14 cellular contexts compared by ENCODE assay signal in the genomic region with DNA sequence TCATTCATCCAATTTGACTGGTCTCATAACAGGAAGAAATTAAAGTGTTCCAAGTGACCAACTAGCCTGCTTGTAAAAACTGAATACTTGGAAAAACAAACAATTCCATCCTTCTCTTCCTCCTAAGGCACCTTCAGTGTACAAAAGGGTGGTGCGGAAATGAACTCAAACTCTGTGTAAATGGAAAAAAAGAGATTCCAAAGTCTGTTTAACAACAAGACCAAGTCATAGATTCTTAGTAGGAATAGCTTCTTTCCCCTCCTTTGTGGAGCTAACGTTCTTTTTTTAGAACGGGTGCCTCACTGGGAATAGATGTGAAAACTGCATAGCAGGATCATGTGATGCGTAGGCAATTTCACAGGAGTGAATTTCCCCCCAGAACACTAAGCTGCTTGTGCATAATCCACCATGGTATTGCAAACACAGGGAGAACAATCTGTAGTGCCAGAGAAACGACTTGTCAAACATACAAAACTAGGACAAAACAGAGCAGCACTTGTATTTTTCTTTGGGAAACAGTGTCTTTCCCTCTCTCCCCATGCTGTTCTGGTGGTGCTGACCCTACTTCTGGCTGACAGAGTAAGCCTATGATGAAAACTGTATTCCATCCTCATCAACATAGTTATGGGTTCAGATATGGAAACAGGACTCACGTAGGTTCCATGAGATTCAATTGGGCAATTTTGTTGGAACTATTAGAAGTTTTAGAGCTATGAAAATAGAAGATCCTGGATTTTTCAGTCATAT. TPM values are rescaled to one million over a fixed set of nuclear protein-coding genes. Genes with fewer than 3 reads are reported as not detected.
DNase-seq lines count a peak whose midpoint lies in the region; ATAC-seq, FAIRE-seq and TF ChIP-seq lines count a peak whose summit lies in the region.
"Had no signal": no experiment of that assay in that cellular context is flagged by ENCODE, and none has a peak within 500 bp of the region (broad histone marks: within the 10 kb centered on the region; RNA-seq: fewer than 3 reads in every experiment).

No MANE protein-coding gene starts in this region.

- ATAC-seq in mucosa of descending colon (peak; percentile 90), HG03025 (IDR thresholded peaks at IDR 0.05; ENCODE audit: low FRiP score, unreplicated experiment) (no peak)

- FAIRE-seq in endothelial cell of umbilical vein (lab: Jason Lieb, UNC): no peak
- no peak for FAIRE-seq in GM12891 (lab: Jason Lieb, UNC)
- FAIRE-seq: urothelium cell line had no signal

- H3K4me2 ChIP-seq in endothelial cell of umbilical vein (ENCODE audit: insufficient read depth, low read length): no peak overlapping the region

- H4K20me1 ChIP-seq in endothelial cell of umbilical vein (replicated peaks; ENCODE audit: control insufficient read depth, extremely low read depth, insufficient read depth, low read length): no peaks in the 10 kb centered on the region

- DNase-seq in LoVo (ENCODE audit: low spot score) (peak; percentile 58), endothelial cell of umbilical vein (ENCODE audit: low read depth, low spot score) (peak; percentile 59), mucosa of descending colon (peak in 1 of 3 donors; percentile 26), GM12891 (ENCODE audit: insufficient read length, low spot score) (no peak)
- no peak for DNase-seq in activated CD8-positive, alpha-beta memory T cell treated with anti-CD3 and anti-CD28 coated beads for 24 hours
- DNase-seq in activated T-helper 2 cell treated with anti-CD3 and anti-CD28 coated beads, Interferon-gamma antibody, Interleukin-2, Interleukin-4, amounts not matched to agents 10 μg/mL and 5 μg/mL and 100 μg/mL, durations not matched to agents 14 hours and 24 hours and 36 hours (ENCODE audit: low spot score): no peak
- DNase-seq: activated CD4-positive, CD25-positive, alpha-beta regulatory T cell; cerebellar nuclear complex; DND-41; erythroblast had no signal

- no peak overlapping the region for H3K27ac Mint-ChIP-seq in activated T-helper 2 cell treated with anti-CD3 and anti-CD28 coated beads, Interferon-gamma antibody, Interleukin-2, Interleukin-4, amounts not matched to agents 10 μg/mL and 5 μg/mL and 100 μg/mL, durations not matched to agents 14 hours and 24 hours and 36 hours

- intact Hi-C loops in endothelial cell of umbilical vein (cut with micrococcal nuclease): no loop called here
- intact Hi-C loops in mucosa of descending colon (cut with DNase I, micrococcal nuclease): no loop called here
- intact Hi-C loops in activated T-helper 2 cell treated with anti-CD3 and anti-CD28 coated beads, Interferon-gamma antibody, Interleukin-2, Interleukin-4, amounts not matched to agents 10 μg/mL and 5 μg/mL and 100 μg/mL, durations not matched to agents 14 hours and 24 hours and 36 hours (cut with micrococcal nuclease): no loop called here

- TF ChIP-seq CTCF in endothelial cell of umbilical vein (IDR thresholded peaks at IDR 0.05; ENCODE audit: extremely low read depth in 1 of 2, insufficient read depth in 1 of 2, low read depth in 1 of 2, low read length in 2 of 2) (no peak), mucosa of descending colon (IDR thresholded peaks at IDR 0.05) (no peak)

- H3K4me1 ChIP-seq in endothelial cell of umbilical vein (ENCODE audit: control insufficient read depth, extremely low read depth, insufficient read depth, low read length) (no peaks in the 10 kb centered on the region), mucosa of descending colon (ENCODE audit: low read depth) (peaks cover 30% of the 10 kb centered on the region), skeletal muscle tissue (ENCODE audit: control insufficient read depth in 3 of 3, insufficient read depth in 3 of 3, low read length in 3 of 3) (peaks cover 11 to 18% (median 14%) of the 10 kb centered on the region in 3 donors)

- no peak overlapping the region for H2AFZ ChIP-seq in endothelial cell of umbilical vein (ENCODE audit: low read depth, low read length)

- peaks cover 3% of the 10 kb centered on the region for H3K27me3 Mint-ChIP-seq in activated T-helper 2 cell treated with anti-CD3 and anti-CD28 coated beads, Interferon-gamma antibody, Interleukin-2, Interleukin-4, amounts not matched to agents 10 μg/mL and 5 μg/mL and 100 μg/mL, durations not matched to agents 14 hours and 24 hours and 36 hours (ENCODE audit: low read depth)

- no peaks in the 10 kb centered on the region for H3K79me2 ChIP-seq in endothelial cell of umbilical vein (ENCODE audit: control insufficient read depth, insufficient read depth, low read length)

- TF ChIP-seq POLR2A in endothelial cell of umbilical vein (IDR thresholded peaks at IDR 0.05; ENCODE audit: low read depth, low read length) (no peak), GM12891 (IDR thresholded peaks at IDR 0.05; ENCODE audit: low read depth, low read length) (no peak)

- H3K9me3 Mint-ChIP-seq in activated T-helper 2 cell treated with anti-CD3 and anti-CD28 coated beads, Interferon-gamma antibody, Interleukin-2, Interleukin-4, amounts not matched to agents 10 μg/mL and 5 μg/mL and 100 μg/mL, durations not matched to agents 14 hours and 24 hours and 36 hours: no peaks in the 10 kb centered on the region

- no TSS peak for BruUV-seq in endothelial cell of umbilical vein (replicated peaks; lab: Mats Ljungman, UMichigan)

- no peaks in the 10 kb centered on the region for H3K9me1 ChIP-seq in endothelial cell of umbilical vein (replicated peaks; ENCODE audit: control insufficient read depth, extremely low read depth, insufficient read depth, low read length)

- POLR2A ChIA-PET in endothelial cell of umbilical vein (lab: Charles Lee): no interaction called here

- no peaks in the 10 kb centered on the region for H3K36me3 ChIP-seq in endothelial cell of umbilical vein (ENCODE audit: control insufficient read depth in 2 of 2, extremely low read depth in 1 of 2, insufficient read depth in 2 of 2, low read length in 2 of 2)
- no peaks in the 10 kb centered on the region for H3K36me3 ChIP-seq in mucosa of descending colon (ENCODE audit: low read depth)
- no peaks in the 10 kb centered on the region for H3K36me3 ChIP-seq in skeletal muscle tissue (ENCODE audit: control insufficient read depth in 3 of 3, insufficient read depth in 3 of 3, low read length in 3 of 3)

- H3K36me3 Mint-ChIP-seq in activated T-helper 2 cell treated with anti-CD3 and anti-CD28 coated beads, Interferon-gamma antibody, Interleukin-2, Interleukin-4, amounts not matched to agents 10 μg/mL and 5 μg/mL and 100 μg/mL, durations not matched to agents 14 hours and 24 hours and 36 hours (ENCODE audit: low read depth): no peaks in the 10 kb centered on the region

- peaks cover 0 to 5% of the 10 kb centered on the region in 2 experiments for H3K27me3 ChIP-seq in endothelial cell of umbilical vein (ENCODE audit: control insufficient read depth in 2 of 2, insufficient read depth in 2 of 2, low read length in 2 of 2)
- no peaks in the 10 kb centered on the region for H3K27me3 ChIP-seq in skeletal muscle tissue (ENCODE audit: control insufficient read depth in 3 of 3, insufficient read depth in 3 of 3, low read length in 3 of 3)

- H3K9me3 ChIP-seq in endothelial cell of umbilical vein (replicated peaks; ENCODE audit: control insufficient read depth, insufficient read depth, low read length): no peaks in the 10 kb centered on the region
- no peaks in the 10 kb centered on the region for H3K9me3 ChIP-seq in mucosa of descending colon
- H3K9me3 ChIP-seq in skeletal muscle tissue (ENCODE audit: control insufficient read depth in 3 of 3, low read length in 3 of 3): no peaks in the 10 kb centered on the region

- H3K9ac ChIP-seq in endothelial cell of umbilical vein (replicated peaks; ENCODE audit: extremely low read depth, insufficient read depth, low read length) (no peak overlapping the region), skeletal muscle tissue (ENCODE audit: low read depth in 1 of 3, low read length in 3 of 3) (no peak overlapping the region)

- dilution Hi-C loops in endothelial cell of umbilical vein (cut with MboI; ENCODE audit: extremely low pct_ligation_motif_present, low sequenced_read_pairs): no loop called here

- H3K4me1 Mint-ChIP-seq in activated T-helper 2 cell treated with anti-CD3 and anti-CD28 coated beads, Interferon-gamma antibody, Interleukin-2, Interleukin-4, amounts not matched to agents 10 μg/mL and 5 μg/mL and 100 μg/mL, durations not matched to agents 14 hours and 24 hours and 36 hours (ENCODE audit: low read depth): no peaks in the 10 kb centered on the region

- CTCF ChIA-PET in endothelial cell of umbilical vein (lab: Charles Lee): no interaction called here

- H3K4me3 Mint-ChIP-seq in activated T-helper 2 cell treated with anti-CD3 and anti-CD28 coated beads, Interferon-gamma antibody, Interleukin-2, Interleukin-4, amounts not matched to agents 10 μg/mL and 5 μg/mL and 100 μg/mL, durations not matched to agents 14 hours and 24 hours and 36 hours (ENCODE audit: low read depth): no peak overlapping the region

- H3K27ac ChIP-seq in endothelial cell of umbilical vein (ENCODE audit: insufficient read depth, low read depth, low read length) (no peak overlapping the region), skeletal muscle tissue (ENCODE audit: low read depth, low read length) (peak overlapping the region; percentile 39)

- H3K4me3 ChIP-seq in endothelial cell of umbilical vein (replicated peaks in 1 of 3; ENCODE audit: insufficient read depth in 1 of 3, low read depth in 1 of 3, low read length in 3 of 3) (no peak overlapping the region), mucosa of descending colon (no peak overlapping the region), skeletal muscle tissue (ENCODE audit: low read length in 3 of 3) (peak overlapping the region in 1 of 3 donors; percentile 12)
- H3K4me3 ChIP-seq: lung had no signal

TF ChIP-seq in endothelial cell of umbilical vein, 7 proteins besides CTCF, POLR2A, EP300 and RAD21 (continues in another document):
- TF ChIP-seq FOS (IDR thresholded peaks at IDR 0.05; ENCODE audit: borderline replicate concordance, insufficient read depth, low read length): no peak

TF ChIP-seq in GM12891, 5 proteins besides CTCF, POLR2A, EP300 and RAD21 (continues in another document):
- no peak for TF ChIP-seq POU2F2 (IDR thresholded peaks at IDR 0.05; ENCODE audit: low read depth, low read length)

RNA-seq across cellular contexts. Expression of a gene that starts 13.2 kb away (rescaled TPM):
- total RNA-seq in endothelial cell of umbilical vein: not detected in 2 replicates
- polyA plus RNA-seq in endothelial cell of umbilical vein: not detected in 2 replicates
- not detected in 2 replicates for polyA plus RNA-seq in endothelial cell of umbilical vein (2011; cell fraction: cytosol; rRNA removed)
- not detected in 2 replicates for polyA plus RNA-seq in endothelial cell of umbilical vein (2011; cell fraction: nucleus; rRNA removed)
- polyA plus RNA-seq in endothelial cell of umbilical vein (2012): not detected in 2 replicates
- polyA minus RNA-seq in endothelial cell of umbilical vein: not detected in 2 replicates
- not detected for polyA minus RNA-seq in endothelial cell of umbilical vein (2011; cell fraction: cytosol; rRNA and poly(A)+ RNA removed)
- not detected in 2 replicates for polyA minus RNA-seq in endothelial cell of umbilical vein (2011; cell fraction: nucleus; rRNA and poly(A)+ RNA removed)
- 10 to 100 TPM; 18.0 to 33.0 (median 25.6) TPM for total RNA-seq in mucosa of descending colon
- 13.6 TPM for total RNA-seq in skeletal muscle tissue
- polyA plus RNA-seq in GM12891 (2012; ENCODE audit: low read depth, missing spikeins): not detected
- not detected in 2 replicates for total RNA-seq in activated T-helper 2 cell treated with anti-CD3 and anti-CD28 coated beads, Interferon-gamma antibody, Interleukin-2, Interleukin-4, amounts not matched to agents 10 μg/mL and 5 μg/mL and 100 μg/mL, durations not matched to agents 14 hours and 24 hours and 36 hours

Comparison
In these comparisons a context has a peak if more than half of its experiments do, and no peak if none do; other contexts are left out.
1. DNase-seq: peak in LoVo (single experiment) and endothelial cell of umbilical vein (single experiment); none in GM12891 (single experiment), activated CD8-positive, alpha-beta memory T cell treated with anti-CD3 and anti-CD28 coated beads for 24 hours (single experiment) and activated T-helper 2 cell treated with anti-CD3 and anti-CD28 coated beads, Interferon-gamma antibody, Interleukin-2, Interleukin-4, amounts not matched to agents 10 μg/mL and 5 μg/mL and 100 μg/mL, durations not matched to agents 14 hours and 24 hours and 36 hours (single experiment).
2. RNA of a gene that starts 13.2 kb away (total RNA-seq): 18.0 to 33.0 TPM in mucosa of descending colon and 13.6 TPM in skeletal muscle tissue (single experiment); not detected in endothelial cell of umbilical vein and not detected in activated T-helper 2 cell treated with anti-CD3 and anti-CD28 coated beads, Interferon-gamma antibody, Interleukin-2, Interleukin-4, amounts not matched to agents 10 μg/mL and 5 μg/mL and 100 μg/mL, durations not matched to agents 14 hours and 24 hours and 36 hours; every median in the first group is over 10 times any median in the second.